ENCODE assay signal across 7 cellular contexts in the genomic region with DNA sequence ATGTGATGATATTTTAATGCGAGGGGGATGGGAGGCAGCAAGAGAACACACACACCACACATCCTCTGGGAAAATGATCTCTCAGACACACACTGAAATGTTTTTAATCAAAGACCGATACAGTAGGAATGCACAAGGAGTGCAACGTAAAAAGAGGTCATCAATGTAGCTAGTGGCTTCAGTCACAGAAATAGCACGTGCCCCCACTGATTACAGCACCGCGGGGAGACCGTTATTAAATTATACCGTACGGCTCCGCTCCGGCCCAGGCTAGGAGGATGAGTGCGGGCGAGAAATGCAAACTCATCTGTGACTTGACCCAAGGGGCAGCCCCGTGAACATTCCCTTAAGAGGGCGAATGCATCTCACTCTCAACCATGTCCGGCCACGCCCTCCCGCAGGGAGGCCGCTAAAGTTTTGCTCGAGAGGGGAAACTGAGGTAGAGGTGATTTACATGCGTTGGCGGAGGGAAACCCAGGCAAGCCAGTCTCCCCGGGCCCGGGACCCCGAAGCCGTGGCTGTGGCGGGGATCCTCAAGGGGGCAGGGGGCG. TPM values are rescaled to one million over a fixed set of nuclear protein-coding genes. Genes with fewer than 3 reads are reported as not detected.
DNase-seq lines count a peak whose midpoint lies in the region; ATAC-seq and TF ChIP-seq lines count a peak whose summit lies in the region.

No MANE protein-coding gene starts in this region.

- H3K9me3 ChIP-seq in gastroesophageal sphincter: no peaks in the 10 kb centered on the region
- H3K9me3 ChIP-seq in upper lobe of left lung: no peaks in the 10 kb centered on the region

- TF ChIP-seq POLR2A in gastroesophageal sphincter (IDR thresholded peaks at IDR 0.05) (no peak), upper lobe of left lung (IDR thresholded peaks at IDR 0.05) (no peak)

- WGBS in gastroesophageal sphincter (ENCODE audit: low coverage in 1 of 2), 2 donors: 0% methylated on average over 11 to 22 of the region's 28 CpGs
- WGBS in upper lobe of left lung, 2 donors: 0% methylated on average over 18 to 28 of the region's 28 CpGs

- peaks cover 92% of the 10 kb centered on the region for H3K79me2 ChIP-seq in GM23338 (replicated peaks; ENCODE audit: insufficient read depth)

- no peak overlapping the region for H2AFZ ChIP-seq in GM23338

- H3K27ac ChIP-seq in GM23338 (ENCODE audit: low read depth): peak overlapping the region; percentile 99
- H3K27ac ChIP-seq in gastroesophageal sphincter: peak overlapping the region; percentile 73 to 99 (median 96)
- H3K27ac ChIP-seq in upper lobe of left lung: peak overlapping the region; percentile 93 to 99 (median 97)

- H3K27me3 ChIP-seq in GM23338 (ENCODE audit: insufficient read depth): no peaks in the 10 kb centered on the region
- H3K27me3 ChIP-seq in gastroesophageal sphincter: no peaks in the 10 kb centered on the region
- no peaks in the 10 kb centered on the region for H3K27me3 ChIP-seq in upper lobe of left lung

- TF ChIP-seq EP300 in gastroesophageal sphincter (IDR thresholded peaks at IDR 0.05) (no peak), upper lobe of left lung (IDR thresholded peaks at IDR 0.05) (no peak)

- H3K4me1 Mint-ChIP-seq in GM23338: peaks cover 18% of the 10 kb centered on the region
- H3K4me1 Mint-ChIP-seq in activated T-helper 1 cell treated with anti-CD3 and anti-CD28 coated beads, Interleukin-12 subunit alpha, Interleukin-12 subunit beta, Interleukin-2, Interleukin-4 antibody, amounts not matched to agents 30 ng/mL and 10 ng/mL and 1 ng/mL, durations not matched to agents 14 hours and 24 hours and 36 hours (ENCODE audit: low read depth): peaks cover 69% of the 10 kb centered on the region

- H3K9me3 Mint-ChIP-seq in GM23338: no peaks in the 10 kb centered on the region
- H3K9me3 Mint-ChIP-seq in activated T-helper 1 cell treated with anti-CD3 and anti-CD28 coated beads, Interleukin-12 subunit alpha, Interleukin-12 subunit beta, Interleukin-2, Interleukin-4 antibody, amounts not matched to agents 30 ng/mL and 10 ng/mL and 1 ng/mL, durations not matched to agents 14 hours and 24 hours and 36 hours: no peaks in the 10 kb centered on the region

- no peaks in the 10 kb centered on the region for H3K9me2 ChIP-seq in GM23338 (ENCODE audit: insufficient read depth)

- peaks cover 7% of the 10 kb centered on the region for H3K27me3 Mint-ChIP-seq in GM23338 (ENCODE audit: insufficient read depth, low read depth, poor library complexity)
- no peaks in the 10 kb centered on the region for H3K27me3 Mint-ChIP-seq in activated T-helper 1 cell treated with anti-CD3 and anti-CD28 coated beads, Interleukin-12 subunit alpha, Interleukin-12 subunit beta, Interleukin-2, Interleukin-4 antibody, amounts not matched to agents 30 ng/mL and 10 ng/mL and 1 ng/mL, durations not matched to agents 14 hours and 24 hours and 36 hours (ENCODE audit: insufficient read depth)

- peak overlapping the region; percentile 98 for H3K27ac Mint-ChIP-seq in GM23338
- peak overlapping the region; percentile 96 for H3K27ac Mint-ChIP-seq in activated T-helper 1 cell treated with anti-CD3 and anti-CD28 coated beads, Interleukin-12 subunit alpha, Interleukin-12 subunit beta, Interleukin-2, Interleukin-4 antibody, amounts not matched to agents 30 ng/mL and 10 ng/mL and 1 ng/mL, durations not matched to agents 14 hours and 24 hours and 36 hours

- peaks cover 11% of the 10 kb centered on the region for H3F3A ChIP-seq in GM23338 (replicated peaks; ENCODE audit: low read depth)

- peak overlapping the region; percentile 98 for H3K4me3 ChIP-seq in GM23338
- H3K4me3 ChIP-seq in gastroesophageal sphincter: peak overlapping the region; percentile 40 to 93
- H3K4me3 ChIP-seq in upper lobe of left lung: peak overlapping the region; percentile 87 to 97 (median 92)

- intact Hi-C loops in activated T-helper 1 cell treated with anti-CD3 and anti-CD28 coated beads, Interleukin-12 subunit alpha, Interleukin-12 subunit beta, Interleukin-2, Interleukin-4 antibody, amounts not matched to agents 30 ng/mL and 10 ng/mL and 1 ng/mL, durations not matched to agents 14 hours and 24 hours and 36 hours (cut with micrococcal nuclease): loop anchor here (1.0 to 5.0 kb wide), 4 partner anchors 23 to 387 kb away; a partner anchor contains a TSS

- H3K4me1 ChIP-seq in GM23338 (ENCODE audit: insufficient read depth) (peaks cover 26% of the 10 kb centered on the region), gastroesophageal sphincter (peaks cover 18 to 80% (median 39%) of the 10 kb centered on the region in 3 donors), upper lobe of left lung (peaks cover 36 to 72% (median 39%) of the 10 kb centered on the region in 4 donors)

- H3K36me3 ChIP-seq in GM23338 (ENCODE audit: insufficient read depth): no peaks in the 10 kb centered on the region
- peaks cover 0 to 18% of the 10 kb centered on the region in 2 donors for H3K36me3 ChIP-seq in gastroesophageal sphincter
- peaks cover 0 to 13% (median 2%) of the 10 kb centered on the region in 4 donors for H3K36me3 ChIP-seq in upper lobe of left lung

- peak overlapping the region; percentile 99 for H3K4me2 ChIP-seq in GM23338

- peaks cover 48% of the 10 kb centered on the region for H4K20me1 ChIP-seq in GM23338 (replicated peaks; ENCODE audit: insufficient read depth)

- DNase-seq in GM13977 (ENCODE audit: low spot score) (peak; percentile 67), GM23338 (ENCODE audit: low spot score) (peak; percentile 82), M059J (ENCODE audit: low read depth) (peak; percentile 54), occipital lobe (lab: John Stamatoyannopoulos, UW) (peak; percentile 39), upper lobe of left lung (peak in 1 of 2 donors; percentile 66)
- DNase-seq in activated T-helper 1 cell treated with anti-CD3 and anti-CD28 coated beads, Interleukin-12 subunit alpha, Interleukin-12 subunit beta, Interleukin-2, Interleukin-4 antibody, amounts not matched to agents 30 ng/mL and 10 ng/mL and 1 ng/mL, durations not matched to agents 14 hours and 24 hours and 36 hours (ENCODE audit: low spot score): peak; percentile 44

- no peak for TF ChIP-seq CTCF in GM13977 (IDR thresholded peaks at IDR 0.05; ENCODE audit: extremely low read depth, insufficient read depth, missing control alignments)
- TF ChIP-seq CTCF in GM23338 (conservative IDR thresholded peaks at IDR 0.05; ENCODE audit: low read depth in 2 of 2): no peak
- TF ChIP-seq CTCF in gastroesophageal sphincter (IDR thresholded peaks at IDR 0.05): no peak
- TF ChIP-seq CTCF in upper lobe of left lung (IDR thresholded peaks at IDR 0.05): no peak

- in situ Hi-C loops in GM13977 (cut with MboI; ENCODE audit: low pct_unique_long_range_greater_than_20kb, low sequenced_read_pairs, unreplicated experiment): no loop called here

- ATAC-seq in GM23338 (peak; percentile 60), gastroesophageal sphincter (peak; percentile 36), upper lobe of left lung (ENCODE audit: low FRiP score in 2 of 2) (peak; percentile 60 to 61)

- H3K4me3 Mint-ChIP-seq in GM23338: peak overlapping the region; percentile 94
- H3K4me3 Mint-ChIP-seq in activated T-helper 1 cell treated with anti-CD3 and anti-CD28 coated beads, Interleukin-12 subunit alpha, Interleukin-12 subunit beta, Interleukin-2, Interleukin-4 antibody, amounts not matched to agents 30 ng/mL and 10 ng/mL and 1 ng/mL, durations not matched to agents 14 hours and 24 hours and 36 hours: peak overlapping the region; percentile 94

- peaks cover 7% of the 10 kb centered on the region for H3K36me3 Mint-ChIP-seq in GM23338 (ENCODE audit: low read depth)
- peaks cover 31% of the 10 kb centered on the region for H3K36me3 Mint-ChIP-seq in activated T-helper 1 cell treated with anti-CD3 and anti-CD28 coated beads, Interleukin-12 subunit alpha, Interleukin-12 subunit beta, Interleukin-2, Interleukin-4 antibody, amounts not matched to agents 30 ng/mL and 10 ng/mL and 1 ng/mL, durations not matched to agents 14 hours and 24 hours and 36 hours (ENCODE audit: low read depth)

TF ChIP-seq in GM23338, 12 proteins besides CTCF, POLR2A, EP300 and RAD21 (continues in another document):
- TF ChIP-seq ZNF114 (CRISPR knock-in tag; IDR thresholded peaks at IDR 0.05): no peak
- TF ChIP-seq NANOG (IDR thresholded peaks at IDR 0.05; ENCODE audit: borderline replicate concordance): no peak
- no peak for TF ChIP-seq STAT1 (IDR thresholded peaks at IDR 0.05; ENCODE audit: unreplicated experiment)
- TF ChIP-seq ZNF331 (CRISPR knock-in tag; IDR thresholded peaks at IDR 0.05; ENCODE audit: low read depth): no peak
- TF ChIP-seq CREB1 (CRISPR knock-in tag; IDR thresholded peaks at IDR 0.05; ENCODE audit: low read depth): no peak

RNA-seq across cellular contexts. Expression of gene UBR4, which starts 0.6 kb away (rescaled TPM):
- 196 and 230 TPM in 2 replicates for total RNA-seq in GM23338 (2014; rRNA removed; shearing (Covaris generic))
- 111 TPM in 2 replicates for polyA plus RNA-seq in GM23338 (2016; fragmentation: Nextera tagmentation; extraction: Ambion mirVana)
- total RNA-seq in M059J (2014; rRNA removed; shearing (Covaris generic)): 40.0 and 86.1 TPM in 2 replicates
- total RNA-seq in activated T-helper 1 cell treated with anti-CD3 and anti-CD28 coated beads, Interleukin-12 subunit alpha, Interleukin-12 subunit beta, Interleukin-2, Interleukin-4 antibody, amounts not matched to agents 30 ng/mL and 10 ng/mL and 1 ng/mL, durations not matched to agents 14 hours and 24 hours and 36 hours: 155 and 161 TPM in 2 replicates
- total RNA-seq in gastroesophageal sphincter (100 to 1,000 TPM in 3 of 4 donors, 10 to 100 TPM in 1; 79.3 to 200 (median 191) TPM), occipital lobe (75.0 TPM), upper lobe of left lung (100 to 1,000 TPM; 101 to 317 (median 135) TPM)

RNA-seq across cellular contexts. Expression of gene EMC1, which starts 41.8 kb away (rescaled TPM):
- 52.2 and 53.0 TPM in 2 replicates for total RNA-seq in GM23338 (2014; rRNA removed; shearing (Covaris generic))
- 17.6 and 18.4 TPM in 2 replicates for polyA plus RNA-seq in GM23338 (2016; fragmentation: Nextera tagmentation; extraction: Ambion mirVana)
- 118 and 120 TPM in 2 replicates for total RNA-seq in M059J (2014; rRNA removed; shearing (Covaris generic))
- total RNA-seq in activated T-helper 1 cell treated with anti-CD3 and anti-CD28 coated beads, Interleukin-12 subunit alpha, Interleukin-12 subunit beta, Interleukin-2, Interleukin-4 antibody, amounts not matched to agents 30 ng/mL and 10 ng/mL and 1 ng/mL, durations not matched to agents 14 hours and 24 hours and 36 hours: 63.9 and 78.3 TPM in 2 replicates
- 10 to 100 TPM; 21.8 to 39.8 (median 30.6) TPM for total RNA-seq in gastroesophageal sphincter
- total RNA-seq in occipital lobe: 74.1 TPM
- total RNA-seq in upper lobe of left lung: 10 to 100 TPM; 31.7 to 65.0 (median 41.9) TPM

RNA-seq across cellular contexts. Expression of gene MRTO4, which starts 42.1 kb away (rescaled TPM):
- total RNA-seq in GM23338 (2014; rRNA removed; shearing (Covaris generic)): 47.1 and 54.2 TPM in 2 replicates
- 77.3 and 88.5 TPM in 2 replicates for polyA plus RNA-seq in GM23338 (2016; fragmentation: Nextera tagmentation; extraction: Ambion mirVana)
- 34.9 and 35.0 TPM in 2 replicates for total RNA-seq in M059J (2014; rRNA removed; shearing (Covaris generic))
- total RNA-seq in activated T-helper 1 cell treated with anti-CD3 and anti-CD28 coated beads, Interleukin-12 subunit alpha, Interleukin-12 subunit beta, Interleukin-2, Interleukin-4 antibody, amounts not matched to agents 30 ng/mL and 10 ng/mL and 1 ng/mL, durations not matched to agents 14 hours and 24 hours and 36 hours: 134 and 137 TPM in 2 replicates
- 10 to 100 TPM; 12.5 to 28.5 (median 19.7) TPM for total RNA-seq in gastroesophageal sphincter
- 26.0 TPM for total RNA-seq in occipital lobe
- total RNA-seq in upper lobe of left lung: 10 to 100 TPM in 5 of 6 donors, 1 to 10 TPM in 1; 7.3 to 31.8 (median 13.9) TPM
